ENCODE assay signal across 8 cellular contexts in genomic region chr6:3259491-3259958, GRCh38. TPM values are rescaled to one million over a fixed set of nuclear protein-coding genes. Genes with fewer than 3 reads are reported as not detected.
DNase-seq lines count a peak whose midpoint lies in the region; ATAC-seq and TF ChIP-seq lines count a peak whose summit lies in the region.

No MANE protein-coding gene starts in this region.

- H3K27me3 ChIP-seq in MM.1S (replicated peaks; ENCODE audit: insufficient read depth, low read length): peaks cover 6% of the 10 kb centered on the region; the same call in 1 of the 2 replicates
- H3K27me3 ChIP-seq in mucosa of stomach (ENCODE audit: control insufficient read depth, insufficient read depth, low read length): no peaks in the 10 kb centered on the region
- H3K27me3 ChIP-seq in thyroid gland: no peaks in the 10 kb centered on the region

- peaks cover 55% of the 10 kb centered on the region for H3K79me2 ChIP-seq in MM.1S (ENCODE audit: low read length)

- H3K4me1 Mint-ChIP-seq in endothelial cell (ENCODE audit: unreplicated experiment): peaks cover 19% of the 10 kb centered on the region

- peak overlapping the region; percentile 53 for H2AFZ ChIP-seq in MM.1S (ENCODE audit: low read length)

- H4K20me1 ChIP-seq in MM.1S (ENCODE audit: insufficient read depth, low read length): peaks cover 5% of the 10 kb centered on the region; the same call in 1 of the 2 replicates

- peaks cover 13% of the 10 kb centered on the region for H3K27me3 Mint-ChIP-seq in endothelial cell (ENCODE audit: unreplicated experiment)

- TF ChIP-seq CTCF in HFF-Myc (IDR thresholded peaks at IDR 0.05; ENCODE audit: low read depth, low read length, missing control alignments) (no peak), MM.1S (IDR thresholded peaks at IDR 0.05; ENCODE audit: low read length) (peak; percentile 20; the same call in 1 of the 2 replicates), WI38 (IDR thresholded peaks at IDR 0.05; ENCODE audit: low read depth, low read length) (no peak), endothelial cell (IDR thresholded peaks at IDR 0.05; ENCODE audit: unreplicated experiment) (no peak), thyroid gland (IDR thresholded peaks at IDR 0.05) (no peak)

- H3K9me2 ChIP-seq in MM.1S (replicated peaks; ENCODE audit: insufficient read depth, low read length): no peaks in the 10 kb centered on the region

- ATAC-seq in Right ventricle myocardium superior (ENCODE audit: poor library complexity): peak; percentile 13

- H3K4me3 Mint-ChIP-seq in endothelial cell (ENCODE audit: unreplicated experiment): peak overlapping the region; percentile 99

- intact Hi-C loops in Right ventricle myocardium superior (cut with DNase I): no loop called here
- intact Hi-C loops in cardiac septum (cut with DNase I): loop anchor here (2.0 kb wide), 1 partner anchor 101 kb away; no protein-coding TSS in a partner anchor
- intact Hi-C loops in thyroid gland (cut with DNase I): no loop called here

- H3K9ac ChIP-seq in MM.1S (ENCODE audit: low read length) (peak overlapping the region; percentile 67), mucosa of stomach (ENCODE audit: low read length) (peak overlapping the region; percentile 63)

- H3F3A ChIP-seq in MM.1S (ENCODE audit: insufficient read depth, low read length): no peaks in the 10 kb centered on the region

- peak overlapping the region; percentile 90 for H3K4me2 ChIP-seq in MM.1S (ENCODE audit: low read depth, low read length)

- H3K9me3 Mint-ChIP-seq in endothelial cell (ENCODE audit: unreplicated experiment): no peaks in the 10 kb centered on the region

- DNase-seq in Right ventricle myocardium superior (peak; percentile 55), cardiac septum (ENCODE audit: low spot score) (no peak), HFF-Myc (ENCODE audit: extremely low read depth, low read depth) (no peak), MM.1S (peak; percentile 35), endothelial cell (ENCODE audit: low spot score) (peak; percentile 33), thyroid gland (peak; percentile 34 to 49)

- H3K4me3 ChIP-seq in HFF-Myc (replicated peaks; ENCODE audit: low read depth, low read length) (peak overlapping the region; percentile 92), MM.1S (ENCODE audit: low read length) (peak overlapping the region; percentile 86), WI38 (ENCODE audit: low read depth, low read length) (peak overlapping the region; percentile 86), mucosa of stomach (ENCODE audit: low read length) (peak overlapping the region; percentile 48), thyroid gland (replicated peaks in 1 of 3) (peak overlapping the region; percentile 57 to 97 (median 81))

- H3K27ac Mint-ChIP-seq in endothelial cell (ENCODE audit: unreplicated experiment): peak overlapping the region; percentile 91

- 0 out of 2 replicates have a peak, but pooled peaks cover 9% of the 10 kb centered on the region for H3K4me1 ChIP-seq in MM.1S (ENCODE audit: low read length)
- peaks cover 31% of the 10 kb centered on the region for H3K4me1 ChIP-seq in mucosa of stomach (ENCODE audit: control insufficient read depth, insufficient read depth, low read length)
- H3K4me1 ChIP-seq in thyroid gland: peaks cover 25% of the 10 kb centered on the region in 2 donors

- peak overlapping the region; percentile 41; the same call in 1 of the 2 replicates for H3K27ac ChIP-seq in MM.1S (ENCODE audit: low read length)
- H3K27ac ChIP-seq in thyroid gland: peak overlapping the region; percentile 43 to 87 (median 69)

- no peak for TF ChIP-seq POLR2A in thyroid gland (IDR thresholded peaks at IDR 0.05)

- 0 to 2% methylated on average over 18 to 21 of the region's 21 CpGs for WGBS in thyroid gland, 2 donors

- peaks cover 6% of the 10 kb centered on the region for H3K36me3 Mint-ChIP-seq in endothelial cell (ENCODE audit: low read depth, unreplicated experiment)

- H3K36me3 ChIP-seq in MM.1S (replicated peaks; ENCODE audit: insufficient read depth, low read length): peaks cover 5% of the 10 kb centered on the region; the same call in 1 of the 2 replicates
- H3K36me3 ChIP-seq in mucosa of stomach (ENCODE audit: control insufficient read depth, insufficient read depth, low read length): no peaks in the 10 kb centered on the region
- H3K36me3 ChIP-seq in thyroid gland: peaks cover 0 to 8% of the 10 kb centered on the region in 2 donors

- H3K9me3 ChIP-seq in MM.1S (replicated peaks; ENCODE audit: insufficient read depth, low read length): no peaks in the 10 kb centered on the region
- H3K9me3 ChIP-seq in mucosa of stomach (ENCODE audit: control insufficient read depth, low read length): no peaks in the 10 kb centered on the region
- no peaks in the 10 kb centered on the region for H3K9me3 ChIP-seq in thyroid gland

RNA-seq across cellular contexts. Expression of gene PSMG4, which starts 0.8 kb away (rescaled TPM):
- total RNA-seq in Right ventricle myocardium superior: 8.9 TPM
- total RNA-seq in cardiac septum: 8.8 TPM
- total RNA-seq in endothelial cell (ENCODE audit: unreplicated experiment): 9.7 TPM
- total RNA-seq in thyroid gland: 10 to 100 TPM; 19.6 to 41.8 (median 34.4) TPM

RNA-seq across cellular contexts. Expression of gene TUBB2B, which starts 32.1 kb away (rescaled TPM):
- total RNA-seq in Right ventricle myocardium superior: 1.3 TPM
- 1.2 TPM for total RNA-seq in cardiac septum
- total RNA-seq in endothelial cell (ENCODE audit: unreplicated experiment): 93.2 TPM
- 1 to 10 TPM in 3 of 4 donors, not detected in 1; 1.1 to 6.1 (median 3.5) TPM for total RNA-seq in thyroid gland

Comparison
In these comparisons a context has a peak if more than half of its experiments do, and no peak if none do; other contexts are left out.
1. DNase-seq: peak in Right ventricle myocardium superior (single experiment), MM.1S (single experiment), endothelial cell (single experiment) and thyroid gland (2 of 2); none in cardiac septum (single experiment) and HFF-Myc (single experiment).
2. RNA of gene TUBB2B, which starts 32.1 kb away (total RNA-seq): 93.2 TPM in endothelial cell (single experiment); 1.1 to 6.1 TPM in thyroid gland, 1.3 TPM in Right ventricle myocardium superior (single experiment) and 1.2 TPM in cardiac septum (single experiment); every median in the first group is over 10 times any median in the second.
3. Peak in every context shown above with its lines, with median percentiles within 50 percentile points of each other: H3K4me3 ChIP-seq.